Comparison of ENCODE assay signal across 12 cellular contexts in the genomic region with DNA sequence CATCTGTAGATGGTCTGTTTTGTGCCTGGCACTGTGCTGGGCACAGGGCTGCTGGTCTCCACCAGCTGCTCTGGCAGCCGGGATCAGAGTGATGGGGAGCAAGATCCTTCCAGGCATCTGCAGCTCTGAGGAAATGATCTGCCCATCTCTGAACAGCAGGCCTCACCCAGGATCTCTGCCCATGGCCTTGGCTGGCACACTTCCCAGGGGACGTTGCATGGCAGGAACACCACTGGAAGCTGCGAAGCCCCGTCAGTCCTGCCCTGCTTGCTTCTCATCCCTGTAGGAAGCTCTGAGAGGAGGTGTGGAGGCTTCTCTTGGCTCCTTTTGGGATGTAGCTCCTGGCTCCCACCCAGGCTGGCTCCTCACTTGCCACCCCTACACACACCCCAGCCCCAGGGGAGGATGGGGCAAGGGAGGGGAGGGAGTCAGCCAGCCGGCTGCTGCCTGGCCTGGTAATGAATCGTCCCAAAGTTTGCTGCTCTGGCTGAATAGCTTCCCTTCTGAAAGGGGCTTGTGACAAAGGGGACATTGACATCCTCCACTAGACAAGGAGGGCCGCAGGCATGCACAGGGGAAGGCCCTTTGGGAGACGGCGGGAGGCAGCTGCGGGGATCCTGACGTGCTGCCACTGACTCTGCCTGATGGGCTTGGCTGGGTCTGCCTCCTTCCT.
DNase-seq lines count a peak whose midpoint lies in the region; ATAC-seq and TF ChIP-seq lines count a peak whose summit lies in the region.
"Had no signal": no experiment of that assay in that cellular context is flagged by ENCODE, and none has a peak within 500 bp of the region (broad histone marks: within the 10 kb centered on the region; RNA-seq: fewer than 3 reads in every experiment).

No MANE protein-coding gene starts in this region.

- H3K36me3 Mint-ChIP-seq in progenitor cell of endocrine pancreas (ENCODE audit: insufficient read depth) = no peaks in the 10 kb centered on the region
- peaks cover 3% of the 10 kb centered on the region for H3K36me3 Mint-ChIP-seq in effector memory CD8-positive, alpha-beta T cell (ENCODE audit: insufficient read depth)

- H3K27ac ChIP-seq in substantia nigra (ENCODE audit: low read depth, low read length, poor library complexity, severe bottlenecking) = peak overlapping the region; percentile 59
- H3K27ac ChIP-seq: ascending aorta, epithelial cell of prostate had no signal

- no peak overlapping the region for H3K4me3 Mint-ChIP-seq in progenitor cell of endocrine pancreas (ENCODE audit: low read depth)
- no peak overlapping the region for H3K4me3 Mint-ChIP-seq in effector memory CD8-positive, alpha-beta T cell

- no peaks in the 10 kb centered on the region for H3K9me3 Mint-ChIP-seq in progenitor cell of endocrine pancreas (ENCODE audit: low read depth)
- no peaks in the 10 kb centered on the region for H3K9me3 Mint-ChIP-seq in effector memory CD8-positive, alpha-beta T cell

- no peaks in the 10 kb centered on the region for H3K27me3 Mint-ChIP-seq in progenitor cell of endocrine pancreas
- H3K27me3 Mint-ChIP-seq in effector memory CD8-positive, alpha-beta T cell = no peaks in the 10 kb centered on the region

- no peak for TF ChIP-seq CTCF in progenitor cell of endocrine pancreas (IDR thresholded peaks at IDR 0.05; ENCODE audit: unreplicated experiment)

- peak; percentile 56 for DNase-seq in NCI-H2196 (lab: John Stamatoyannopoulos, UW; ENCODE audit: unreplicated experiment)
- no peak for DNase-seq in NCI-H2196 treated with DMSO at 0.1 percent for 48 hours (lab: John Stamatoyannopoulos, UW; ENCODE audit: unreplicated experiment)
- peak in 51 of 56 donors; percentile 10 to 84 (median 53) for DNase-seq in amygdala (lab: John Stamatoyannopoulos, UW)
- peak; percentile 49 for DNase-seq in inferior parietal cortex (ENCODE audit: extremely low spot score)
- peak in 47 of 49 donors; percentile 12 to 86 (median 62) for DNase-seq in substantia nigra (lab: John Stamatoyannopoulos, UW)
- DNase-seq in progenitor cell of endocrine pancreas (ENCODE audit: low spot score, unreplicated experiment) = no peak
- no peak for DNase-seq in NOMO-1 treated with DMSO at 0.1 percent for 48 hours (lab: John Stamatoyannopoulos, UW; ENCODE audit: unreplicated experiment)
- DNase-seq in effector memory CD8-positive, alpha-beta T cell = no peak
- DNase-seq: activated CD8-positive, alpha-beta memory T cell treated with anti-CD3 and anti-CD28 coated beads, Interleukin-2, amount 50 U/mL, for 48 hours; NCI-H2029 had no signal

- H3K27ac Mint-ChIP-seq in progenitor cell of endocrine pancreas = no peak overlapping the region
- no peak overlapping the region for H3K27ac Mint-ChIP-seq in effector memory CD8-positive, alpha-beta T cell

- ATAC-seq in effector memory CD8-positive, alpha-beta T cell (replicated peaks) = no peak

- H3K4me1 Mint-ChIP-seq in progenitor cell of endocrine pancreas (ENCODE audit: low read depth) = peaks cover 42% of the 10 kb centered on the region
- H3K4me1 Mint-ChIP-seq in effector memory CD8-positive, alpha-beta T cell (ENCODE audit: low read depth in 2 of 2) = no peaks in the 10 kb centered on the region

Comparison
In these comparisons a context has a peak if more than half of its experiments do, and no peak if none do; other contexts are left out.
1. DNase-seq: peak in NCI-H2196 (single experiment), amygdala (51 of 56), inferior parietal cortex (single experiment) and substantia nigra (47 of 49); none in NCI-H2196 treated with DMSO at 0.1 percent for 48 hours (single experiment), progenitor cell of endocrine pancreas (single experiment), NOMO-1 treated with DMSO at 0.1 percent for 48 hours (single experiment) and effector memory CD8-positive, alpha-beta T cell (0 of 3).